Comparison of ENCODE assay signal across 15 cellular contexts in genomic region chr9:135661801-135662560, GRCh38. TPM values are rescaled to one million over a fixed set of nuclear protein-coding genes. Genes with fewer than 3 reads are reported as not detected.
"Had no signal": no experiment of that assay in that cellular context is flagged by ENCODE, and none has a peak within 500 bp of the region (broad histone marks: within the 10 kb centered on the region; RNA-seq: fewer than 3 reads in every experiment).

No MANE protein-coding gene starts in this region.

- H3K36me3 ChIP-seq: adrenal gland, prostate gland, right lobe of liver, suprapubic skin, upper lobe of left lung had no signal

- H3K9me3 Mint-ChIP-seq: dendritic cell treated with granulocyte-macrophage colony-stimulating factor and Interleukin-4, amounts not matched to agents 40 ng/mL and 50 ng/mL, for 4 days; neural crest cell had no signal

- H3K27ac Mint-ChIP-seq: dendritic cell treated with granulocyte-macrophage colony-stimulating factor and Interleukin-4, amounts not matched to agents 40 ng/mL and 50 ng/mL, for 4 days had no signal

- H3K4me1 ChIP-seq: adrenal gland, prostate gland, right lobe of liver, suprapubic skin, upper lobe of left lung had no signal

- DNase-seq: activated CD4-positive, alpha-beta T cell treated with anti-CD3 and anti-CD28 coated beads for 48 hours; activated naive CD4-positive, alpha-beta T cell treated with Interleukin-2 at 50 U/mL for 16 hours; central memory CD4-positive, alpha-beta T cell; erythroblast; right lobe of liver; stimulated activated CD4-positive, alpha-beta T cell treated with anti-CD3 and anti-CD28 coated beads, Interleukin-12 subunit alpha, Interleukin-12 subunit beta, amount 100 ng/mL, for 4 hours; stimulated activated naive CD8-positive, alpha-beta T cell treated with anti-CD3 and anti-CD28 coated beads, Interleukin-15, Interleukin-2, amounts not matched to agents 100 U/mL and 50 U/mL, for 24 hours; T-helper 1 cell had no signal

- H3K27ac ChIP-seq: adrenal gland, prostate gland, right lobe of liver, suprapubic skin, upper lobe of left lung had no signal

- H3K27me3 ChIP-seq: adrenal gland, right lobe of liver, upper lobe of left lung had no signal

- H3K4me3 Mint-ChIP-seq: dendritic cell treated with granulocyte-macrophage colony-stimulating factor and Interleukin-4, amounts not matched to agents 40 ng/mL and 50 ng/mL, for 4 days; neural crest cell had no signal

- H3K4me3 ChIP-seq: adrenal gland, prostate gland, right lobe of liver, suprapubic skin, upper lobe of left lung had no signal

- H3K9me3 ChIP-seq: adrenal gland, prostate gland, right lobe of liver, suprapubic skin, upper lobe of left lung had no signal

- H3K27me3 Mint-ChIP-seq: dendritic cell treated with granulocyte-macrophage colony-stimulating factor and Interleukin-4, amounts not matched to agents 40 ng/mL and 50 ng/mL, for 4 days had no signal

- ATAC-seq: left lobe of liver; right lobe of liver; stimulated activated naive CD8-positive, alpha-beta T cell treated with anti-CD3 and anti-CD28 coated beads, Interleukin-15, Interleukin-2, amounts not matched to agents 100 U/mL and 50 U/mL, for 24 hours had no signal

RNA-seq across cellular contexts. Expression of gene LCN9, which starts 1.1 kb away (rescaled TPM):
- total RNA-seq: adrenal gland, left lobe of liver, prostate gland, right lobe of liver, suprapubic skin, upper lobe of left lung had no signal

RNA-seq across cellular contexts. Expression of gene GLT6D1, which starts 22.6 kb away (rescaled TPM):
- total RNA-seq: adrenal gland, left lobe of liver, neural crest cell, prostate gland, right lobe of liver, suprapubic skin, upper lobe of left lung had no signal

RNA-seq across cellular contexts. Expression of gene SOHLH1, which starts 37.3 kb away (rescaled TPM):
- total RNA-seq: adrenal gland, left lobe of liver, neural crest cell, right lobe of liver, suprapubic skin, upper lobe of left lung had no signal

RNA-seq across cellular contexts. Expression of gene KCNT1, which starts 40.0 kb away (rescaled TPM):
- total RNA-seq: left lobe of liver, right lobe of liver had no signal
